ENCODE assay signal across 10 cellular contexts in genomic region chr12:113057565-113058485, GRCh38. TPM values are rescaled to one million over a fixed set of nuclear protein-coding genes. Genes with fewer than 3 reads are reported as not detected.
A peak's percentile ranks its signal among the peaks of the same experiment; 100 is the strongest.
DNase-seq lines count a peak whose midpoint lies in the region; ATAC-seq and TF ChIP-seq lines count a peak whose summit lies in the region.
"Had no signal": no experiment of that assay in that cellular context is flagged by ENCODE, and none has a peak within 500 bp of the region (broad histone marks: within the 10 kb centered on the region; RNA-seq: fewer than 3 reads in every experiment).

No MANE protein-coding gene starts in this region.

- H3K27me3 Mint-ChIP-seq in CD4-positive, CD25-positive, alpha-beta regulatory T cell, result peaks cover 8% of the 10 kb centered on the region
- no peaks in the 10 kb centered on the region for H3K27me3 Mint-ChIP-seq in effector memory CD8-positive, alpha-beta T cell
- H3K27me3 Mint-ChIP-seq in activated CD4-positive, alpha-beta T cell treated with anti-CD3 and anti-CD28 coated beads, Interleukin-2, amount 10 ng/mL, durations not matched to agents 24 days and 14 days, result peaks cover 31% of the 10 kb centered on the region

- no peak for TF ChIP-seq RAD21 in neural cell (conservative IDR thresholded peaks at IDR 0.05)

- no peaks in the 10 kb centered on the region for H3K36me3 Mint-ChIP-seq in CD4-positive, CD25-positive, alpha-beta regulatory T cell
- H3K36me3 Mint-ChIP-seq in effector memory CD8-positive, alpha-beta T cell (ENCODE audit: insufficient read depth), result peaks cover 3% of the 10 kb centered on the region
- H3K36me3 Mint-ChIP-seq in activated CD4-positive, alpha-beta T cell treated with anti-CD3 and anti-CD28 coated beads, Interleukin-2, amount 10 ng/mL, durations not matched to agents 24 days and 14 days (ENCODE audit: low read depth), result no peaks in the 10 kb centered on the region

- H3K4me3 Mint-ChIP-seq in CD4-positive, CD25-positive, alpha-beta regulatory T cell, result peak overlapping the region; percentile 35 to 84 (median 80)
- peak overlapping the region; percentile 19 to 54 for H3K4me3 Mint-ChIP-seq in effector memory CD8-positive, alpha-beta T cell
- H3K4me3 Mint-ChIP-seq in activated CD4-positive, alpha-beta T cell treated with anti-CD3 and anti-CD28 coated beads, Interleukin-2, amount 10 ng/mL, durations not matched to agents 24 days and 14 days, result no peak overlapping the region
- H3K4me3 Mint-ChIP-seq: activated CD4-positive, alpha-beta T cell treated with anti-CD3 and anti-CD28 coated beads, Interleukin-2, amount 10 ng/mL, durations not matched to agents 7 days and 5 days had no signal

- H3K9me3 ChIP-seq in CD4-positive, CD25-positive, alpha-beta regulatory T cell (ENCODE audit: control insufficient read depth in 2 of 2, low read length in 2 of 2), result no peaks in the 10 kb centered on the region
- no peaks in the 10 kb centered on the region for H3K9me3 ChIP-seq in neural cell (ENCODE audit: low read length)
- H3K9me3 ChIP-seq: tibial artery had no signal

- no peak overlapping the region for H3K27ac ChIP-seq in CD4-positive, CD25-positive, alpha-beta regulatory T cell (ENCODE audit: insufficient read depth, low read length, poor library complexity, severe bottlenecking)
- peak overlapping the region; percentile 74 for H3K27ac ChIP-seq in neural cell (ENCODE audit: low read length)
- H3K27ac ChIP-seq: tibial artery had no signal

- H3K4me2 ChIP-seq in neural cell (ENCODE audit: low read length), result peak overlapping the region; percentile 73

- H3K4me3 ChIP-seq in CD4-positive, CD25-positive, alpha-beta regulatory T cell (ENCODE audit: low read depth, low read length), result no peak overlapping the region
- H3K4me3 ChIP-seq in Jurkat, Clone E6-1 (ENCODE audit: low read length), result peak overlapping the region; percentile 58
- peak overlapping the region; percentile 81 for H3K4me3 ChIP-seq in neural cell (ENCODE audit: low read length)

- H3K9me3 Mint-ChIP-seq in CD4-positive, CD25-positive, alpha-beta regulatory T cell, result no peaks in the 10 kb centered on the region
- H3K9me3 Mint-ChIP-seq in effector memory CD8-positive, alpha-beta T cell, result no peaks in the 10 kb centered on the region
- no peaks in the 10 kb centered on the region for H3K9me3 Mint-ChIP-seq in activated CD4-positive, alpha-beta T cell treated with anti-CD3 and anti-CD28 coated beads, Interleukin-2, amount 10 ng/mL, durations not matched to agents 24 days and 14 days
- H3K9me3 Mint-ChIP-seq: activated CD4-positive, alpha-beta T cell treated with anti-CD3 and anti-CD28 coated beads, Interleukin-2, amount 10 ng/mL, durations not matched to agents 7 days and 5 days had no signal

- H3K4me1 ChIP-seq in CD4-positive, CD25-positive, alpha-beta regulatory T cell (ENCODE audit: control insufficient read depth, insufficient read depth, low read length, poor library complexity, severe bottlenecking), result peaks cover 31% of the 10 kb centered on the region

- H3K9me2 ChIP-seq in neural cell (ENCODE audit: insufficient read depth, low read length), result no peaks in the 10 kb centered on the region

- TF ChIP-seq EP300 in neural cell (conservative IDR thresholded peaks at IDR 0.05; ENCODE audit: poor library complexity, severe bottlenecking), result no peak

- peaks cover 0 to 33% (median 12%) of the 10 kb centered on the region in 4 donors for H3K4me1 Mint-ChIP-seq in CD4-positive, CD25-positive, alpha-beta regulatory T cell
- peaks cover 4 to 10% of the 10 kb centered on the region in 2 donors for H3K4me1 Mint-ChIP-seq in effector memory CD8-positive, alpha-beta T cell (ENCODE audit: low read depth in 2 of 2)
- no peaks in the 10 kb centered on the region for H3K4me1 Mint-ChIP-seq in activated CD4-positive, alpha-beta T cell treated with anti-CD3 and anti-CD28 coated beads, Interleukin-2, amount 10 ng/mL, durations not matched to agents 24 days and 14 days

- H3K36me3 ChIP-seq in CD4-positive, CD25-positive, alpha-beta regulatory T cell (ENCODE audit: control insufficient read depth, insufficient read depth, low read length), result no peaks in the 10 kb centered on the region
- H3K36me3 ChIP-seq in neural cell (ENCODE audit: insufficient read depth, low read length), result no peaks in the 10 kb centered on the region
- H3K36me3 ChIP-seq: tibial artery had no signal

- no peak overlapping the region for H2AFZ ChIP-seq in neural cell (ENCODE audit: low read depth, low read length)

- peaks cover 2% of the 10 kb centered on the region for H3K27me3 ChIP-seq in CD4-positive, CD25-positive, alpha-beta regulatory T cell (ENCODE audit: control insufficient read depth, insufficient read depth, low read length)
- H3K27me3 ChIP-seq in neural cell (ENCODE audit: insufficient read depth, low read depth, low read length), result no peaks in the 10 kb centered on the region

- no peak for ATAC-seq in CD4-positive, CD25-positive, alpha-beta regulatory T cell (ENCODE audit: low read depth in 2 of 2)
- ATAC-seq in effector memory CD8-positive, alpha-beta T cell (replicated peaks), result no peak
- ATAC-seq in GM18505 (IDR thresholded peaks at IDR 0.05; ENCODE audit: unreplicated experiment) (no peak), HG03280 (IDR thresholded peaks at IDR 0.05; ENCODE audit: unreplicated experiment) (no peak)

- intact Hi-C loops in activated CD4-positive, alpha-beta T cell treated with anti-CD3 and anti-CD28 coated beads, Interleukin-2, amount 10 ng/mL, durations not matched to agents 24 days and 14 days (cut with micrococcal nuclease), result no loop called here

- TF ChIP-seq POLR2A in GM18505 (IDR thresholded peaks at IDR 0.05; ENCODE audit: borderline replicate concordance, extremely low read depth, insufficient read depth, insufficient read length), result no peak

- peaks cover 4% of the 10 kb centered on the region for H4K20me1 ChIP-seq in neural cell (ENCODE audit: insufficient read depth)

- no peak for DNase-seq in CD4-positive, CD25-positive, alpha-beta regulatory T cell
- DNase-seq in Jurkat, Clone E6-1 (ENCODE audit: low read depth, low spot score), result no peak
- DNase-seq in effector memory CD8-positive, alpha-beta T cell, result no peak
- DNase-seq in middle frontal gyrus (ENCODE audit: extremely low spot score, low spot score), result no peak
- DNase-seq in activated CD4-positive, alpha-beta T cell treated with anti-CD3 and anti-CD28 coated beads, Interleukin-2, amount 10 ng/mL, durations not matched to agents 24 days and 14 days, result no peak
- DNase-seq: activated CD4-positive, alpha-beta T cell treated with anti-CD3 and anti-CD28 coated beads, Interleukin-2, amount 10 ng/mL, durations not matched to agents 7 days and 5 days; tibial artery had no signal

- TF ChIP-seq CTCF in neural cell (IDR thresholded peaks at IDR 0.05; ENCODE audit: poor library complexity, severe bottlenecking), result no peak

- H3K27ac Mint-ChIP-seq in CD4-positive, CD25-positive, alpha-beta regulatory T cell, result peak overlapping the region in 2 of 3 donors; percentile 55 to 81
- no peak overlapping the region for H3K27ac Mint-ChIP-seq in effector memory CD8-positive, alpha-beta T cell
- H3K27ac Mint-ChIP-seq in activated CD4-positive, alpha-beta T cell treated with anti-CD3 and anti-CD28 coated beads, Interleukin-2, amount 10 ng/mL, durations not matched to agents 24 days and 14 days, result no peak overlapping the region
- H3K27ac Mint-ChIP-seq: activated CD4-positive, alpha-beta T cell treated with anti-CD3 and anti-CD28 coated beads, Interleukin-2, amount 10 ng/mL, durations not matched to agents 7 days and 5 days had no signal

- H3K79me2 ChIP-seq in neural cell (replicated peaks; ENCODE audit: insufficient read depth, low read length), result peaks cover 23% of the 10 kb centered on the region

- peak overlapping the region; percentile 93 for H3K9ac ChIP-seq in neural cell (ENCODE audit: low read length)

- no peaks in the 10 kb centered on the region for H3F3A ChIP-seq in neural cell (ENCODE audit: insufficient read depth, low read length, poor library complexity, severe bottlenecking)

TF ChIP-seq in neural cell, 6 proteins besides CTCF, POLR2A, EP300 and RAD21:
- TF ChIP-seq, protein P1, sequence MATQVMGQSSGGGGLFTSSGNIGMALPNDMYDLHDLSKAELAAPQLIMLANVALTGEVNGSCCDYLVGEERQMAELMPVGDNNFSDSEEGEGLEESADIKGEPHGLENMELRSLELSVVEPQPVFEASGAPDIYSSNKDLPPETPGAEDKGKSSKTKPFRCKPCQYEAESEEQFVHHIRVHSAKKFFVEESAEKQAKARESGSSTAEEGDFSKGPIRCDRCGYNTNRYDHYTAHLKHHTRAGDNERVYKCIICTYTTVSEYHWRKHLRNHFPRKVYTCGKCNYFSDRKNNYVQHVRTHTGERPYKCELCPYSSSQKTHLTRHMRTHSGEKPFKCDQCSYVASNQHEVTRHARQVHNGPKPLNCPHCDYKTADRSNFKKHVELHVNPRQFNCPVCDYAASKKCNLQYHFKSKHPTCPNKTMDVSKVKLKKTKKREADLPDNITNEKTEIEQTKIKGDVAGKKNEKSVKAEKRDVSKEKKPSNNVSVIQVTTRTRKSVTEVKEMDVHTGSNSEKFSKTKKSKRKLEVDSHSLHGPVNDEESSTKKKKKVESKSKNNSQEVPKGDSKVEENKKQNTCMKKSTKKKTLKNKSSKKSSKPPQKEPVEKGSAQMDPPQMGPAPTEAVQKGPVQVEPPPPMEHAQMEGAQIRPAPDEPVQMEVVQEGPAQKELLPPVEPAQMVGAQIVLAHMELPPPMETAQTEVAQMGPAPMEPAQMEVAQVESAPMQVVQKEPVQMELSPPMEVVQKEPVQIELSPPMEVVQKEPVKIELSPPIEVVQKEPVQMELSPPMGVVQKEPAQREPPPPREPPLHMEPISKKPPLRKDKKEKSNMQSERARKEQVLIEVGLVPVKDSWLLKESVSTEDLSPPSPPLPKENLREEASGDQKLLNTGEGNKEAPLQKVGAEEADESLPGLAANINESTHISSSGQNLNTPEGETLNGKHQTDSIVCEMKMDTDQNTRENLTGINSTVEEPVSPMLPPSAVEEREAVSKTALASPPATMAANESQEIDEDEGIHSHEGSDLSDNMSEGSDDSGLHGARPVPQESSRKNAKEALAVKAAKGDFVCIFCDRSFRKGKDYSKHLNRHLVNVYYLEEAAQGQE (IDR thresholded peaks at IDR 0.05; ENCODE audit: borderline replicate concordance), result no peak
- TF ChIP-seq EZH2 (IDR thresholded peaks at IDR 0.05; ENCODE audit: borderline replicate concordance, insufficient read depth, low read length, poor library complexity, severe bottlenecking) (no peak), TAF1 (IDR thresholded peaks at IDR 0.05; ENCODE audit: low read depth) (no peak)
TF ChIP-seq in neural cell: peak in this region for 0.

RNA-seq across cellular contexts. Expression of gene DTX1, which starts 1.3 kb away (rescaled TPM):
- total RNA-seq in CD4-positive, CD25-positive, alpha-beta regulatory T cell, result 7.8 TPM
- 1 to 10 TPM in 1 of 4 donors, under 1 TPM in 3; 0.64 to 1.1 (median 0.84) TPM for polyA plus RNA-seq in CD4-positive, CD25-positive, alpha-beta regulatory T cell
- 80.1 TPM for polyA plus RNA-seq in Jurkat, Clone E6-1 (2012; ENCODE audit: insufficient read depth, insufficient read length)
- 30.7 and 42.8 TPM in 2 replicates for polyA plus RNA-seq in neural cell
- polyA minus RNA-seq in neural cell, result 51.7 and 57.5 TPM in 2 replicates
- total RNA-seq in activated CD4-positive, alpha-beta T cell treated with anti-CD3 and anti-CD28 coated beads, Interleukin-2, amount 10 ng/mL, durations not matched to agents 24 days and 14 days, result 0.09 and 0.21 TPM in 2 replicates

Comparison
In these comparisons a context has a peak if more than half of its experiments do, and no peak if none do; other contexts are left out.
1. H3K27ac Mint-ChIP-seq: peak in CD4-positive, CD25-positive, alpha-beta regulatory T cell (2 of 3); none in effector memory CD8-positive, alpha-beta T cell (0 of 2) and activated CD4-positive, alpha-beta T cell treated with anti-CD3 and anti-CD28 coated beads, Interleukin-2, amount 10 ng/mL, durations not matched to agents 24 days and 14 days (single experiment).